Comparison of ENCODE assay signal across 1 cellular context in the genomic region with DNA sequence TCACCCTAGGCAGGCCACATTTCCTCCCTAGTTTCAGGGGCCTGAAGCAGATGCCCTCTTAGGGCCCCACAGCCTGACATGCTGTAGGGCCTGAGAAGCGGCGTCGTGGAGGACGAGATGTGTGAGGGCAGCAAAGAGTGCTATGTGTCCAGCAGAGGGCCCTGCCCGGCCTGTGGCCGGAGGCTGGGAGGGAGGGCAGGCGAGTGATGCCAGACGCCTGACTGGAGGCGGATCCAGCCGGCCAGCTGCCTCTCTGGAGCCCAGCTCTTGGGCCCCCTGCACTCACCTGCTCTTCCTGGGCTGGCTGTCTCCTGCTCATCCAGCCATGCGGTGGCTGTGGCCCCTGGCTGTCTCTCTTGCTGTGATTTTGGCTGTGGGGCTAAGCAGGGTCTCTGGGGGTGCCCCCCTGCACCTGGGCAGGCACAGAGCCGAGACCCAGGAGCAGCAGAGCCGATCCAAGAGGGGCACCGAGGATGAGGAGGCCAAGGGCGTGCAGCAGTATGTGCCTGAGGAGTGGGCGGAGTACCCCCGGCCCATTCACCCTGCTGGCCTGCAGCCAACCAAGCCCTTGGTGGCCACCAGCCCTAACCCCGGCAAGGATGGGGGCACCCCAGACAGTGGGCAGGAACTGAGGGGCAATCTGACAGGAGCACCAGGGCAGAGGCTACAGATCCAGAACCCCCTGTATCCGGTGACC.
TF ChIP-seq lines count a peak whose summit lies in the region.

A gene with protein sequence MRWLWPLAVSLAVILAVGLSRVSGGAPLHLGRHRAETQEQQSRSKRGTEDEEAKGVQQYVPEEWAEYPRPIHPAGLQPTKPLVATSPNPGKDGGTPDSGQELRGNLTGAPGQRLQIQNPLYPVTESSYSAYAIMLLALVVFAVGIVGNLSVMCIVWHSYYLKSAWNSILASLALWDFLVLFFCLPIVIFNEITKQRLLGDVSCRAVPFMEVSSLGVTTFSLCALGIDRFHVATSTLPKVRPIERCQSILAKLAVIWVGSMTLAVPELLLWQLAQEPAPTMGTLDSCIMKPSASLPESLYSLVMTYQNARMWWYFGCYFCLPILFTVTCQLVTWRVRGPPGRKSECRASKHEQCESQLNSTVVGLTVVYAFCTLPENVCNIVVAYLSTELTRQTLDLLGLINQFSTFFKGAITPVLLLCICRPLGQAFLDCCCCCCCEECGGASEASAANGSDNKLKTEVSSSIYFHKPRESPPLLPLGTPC (plus strand): TSS at position 279 of the 697 bp plus-strand sequence. CDS start 47 bp downstream, at position 326.

TF ChIP-seq in SK-N-SH treated with all-trans-retinoic acid at 6 μM for 48 hours, 23 proteins besides CTCF, POLR2A, EP300 and RAD21 (continued from another document):
- TF ChIP-seq, protein P1, sequence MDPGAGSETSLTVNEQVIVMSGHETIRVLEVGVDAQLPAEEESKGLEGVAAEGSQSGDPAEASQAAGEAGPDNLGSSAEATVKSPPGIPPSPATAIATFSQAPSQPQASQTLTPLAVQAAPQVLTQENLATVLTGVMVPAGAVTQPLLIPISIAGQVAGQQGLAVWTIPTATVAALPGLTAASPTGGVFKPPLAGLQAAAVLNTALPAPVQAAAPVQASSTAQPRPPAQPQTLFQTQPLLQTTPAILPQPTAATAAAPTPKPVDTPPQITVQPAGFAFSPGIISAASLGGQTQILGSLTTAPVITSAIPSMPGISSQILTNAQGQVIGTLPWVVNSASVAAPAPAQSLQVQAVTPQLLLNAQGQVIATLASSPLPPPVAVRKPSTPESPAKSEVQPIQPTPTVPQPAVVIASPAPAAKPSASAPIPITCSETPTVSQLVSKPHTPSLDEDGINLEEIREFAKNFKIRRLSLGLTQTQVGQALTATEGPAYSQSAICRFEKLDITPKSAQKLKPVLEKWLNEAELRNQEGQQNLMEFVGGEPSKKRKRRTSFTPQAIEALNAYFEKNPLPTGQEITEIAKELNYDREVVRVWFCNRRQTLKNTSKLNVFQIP (CRISPR knock-in tag; IDR thresholded peaks at IDR 0.05; ENCODE audit: borderline replicate concordance, low read depth): no peak
